Comparison of ENCODE assay signal across 1 cellular context in the genomic region with DNA sequence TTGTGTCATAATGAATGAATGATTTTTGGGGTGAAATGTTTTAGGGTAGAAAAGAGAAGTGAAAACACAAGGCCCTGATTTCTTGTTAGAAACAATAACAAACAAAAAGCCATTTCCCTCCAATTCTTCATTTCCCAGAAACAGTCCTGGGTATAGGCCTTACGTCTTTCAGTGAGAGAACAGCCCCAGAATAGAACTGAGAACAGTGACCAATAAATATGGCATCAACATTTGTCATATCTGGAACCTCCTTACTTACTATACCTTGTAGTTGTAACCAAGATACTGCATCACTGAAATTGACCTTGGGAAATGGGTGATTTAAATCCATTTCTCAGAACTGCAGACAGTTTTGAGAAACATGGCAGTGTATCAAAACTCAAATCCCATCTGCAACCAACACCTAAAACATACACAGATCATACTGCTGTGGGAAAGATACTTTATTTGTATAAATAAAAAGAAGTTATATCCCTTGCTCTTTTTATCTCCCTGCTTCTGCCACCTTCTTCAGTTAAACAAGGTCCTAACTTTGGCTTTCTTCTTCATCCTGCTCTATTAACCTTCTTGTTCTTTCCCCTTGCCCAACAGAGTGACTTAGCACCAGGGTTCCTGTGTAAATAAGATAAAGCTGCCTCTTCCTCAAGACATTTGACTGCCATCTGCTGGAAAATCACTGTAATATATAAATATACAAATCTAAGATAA.
TF ChIP-seq lines count a peak whose summit lies in the region.

No MANE protein-coding gene starts in this region.

TF ChIP-seq in K562, 482 proteins besides CTCF, POLR2A, EP300 and RAD21 (continued from another document and continues in another):
- peak; percentile 51; the same call in 1 of the 2 replicates for TF ChIP-seq HMBOX1 (IDR thresholded peaks at IDR 0.05)
- peak; percentile 86 for TF ChIP-seq SOX6 (IDR thresholded peaks at IDR 0.05)
- TF ChIP-seq ATF7 (IDR thresholded peaks at IDR 0.05) = peak; percentile 65
- no peak for TF ChIP-seq RBM15 (IDR thresholded peaks at IDR 0.05; ENCODE audit: insufficient read depth, low read length)
- TF ChIP-seq HEY1 (CRISPR knock-in tag; IDR thresholded peaks at IDR 0.05; ENCODE audit: borderline replicate concordance) = no peak
- no peak for TF ChIP-seq YY1 (IDR thresholded peaks at IDR 0.05; ENCODE audit: borderline replicate concordance in 1 of 3, control insufficient read depth in 1 of 3, extremely low read depth in 1 of 3, insufficient read depth in 3 of 3, insufficient read length in 1 of 3, insufficient replicate concordance in 2 of 3, low read depth in 1 of 3, low read length in 2 of 3)
- no peak; the same call in 1 of the 2 replicates for TF ChIP-seq NFRKB (IDR thresholded peaks at IDR 0.05; ENCODE audit: low read depth)
- peak; percentile 82 for TF ChIP-seq MAFK (IDR thresholded peaks at IDR 0.05; ENCODE audit: low read length)
- peak; percentile 96 for TF ChIP-seq TCF3 (CRISPR knock-in tag; IDR thresholded peaks at IDR 0.05)
- no peak for TF ChIP-seq RB1 (IDR thresholded peaks at IDR 0.05; ENCODE audit: low read depth)
- 0 out of 2 replicates have a peak, but pooled peaks have one; percentile 35 for TF ChIP-seq CREM (IDR thresholded peaks at IDR 0.05; ENCODE audit: low read depth)
- no peak for TF ChIP-seq TCF7L2 (IDR thresholded peaks at IDR 0.05; ENCODE audit: low read depth, low read length)
- TF ChIP-seq, protein P1, sequence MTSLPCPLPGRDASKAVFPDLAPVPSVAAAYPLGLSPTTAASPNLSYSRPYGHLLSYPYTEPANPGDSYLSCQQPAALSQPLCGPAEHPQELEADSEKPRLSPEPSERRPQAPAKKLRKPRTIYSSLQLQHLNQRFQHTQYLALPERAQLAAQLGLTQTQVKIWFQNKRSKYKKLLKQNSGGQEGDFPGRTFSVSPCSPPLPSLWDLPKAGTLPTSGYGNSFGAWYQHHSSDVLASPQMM (CRISPR knock-in tag; IDR thresholded peaks at IDR 0.05) = no peak
- TF ChIP-seq ZNF384 (IDR thresholded peaks at IDR 0.05; ENCODE audit: low read depth, low read length) = 0 out of 2 replicates have a peak, but pooled peaks have one; percentile 40
- TF ChIP-seq FOXA3 (CRISPR knock-in tag; conservative IDR thresholded peaks at IDR 0.05 in 1 of 2, IDR thresholded peaks at IDR 0.05 in 1 of 2) = peak; percentile 100
- TF ChIP-seq, protein P2, sequence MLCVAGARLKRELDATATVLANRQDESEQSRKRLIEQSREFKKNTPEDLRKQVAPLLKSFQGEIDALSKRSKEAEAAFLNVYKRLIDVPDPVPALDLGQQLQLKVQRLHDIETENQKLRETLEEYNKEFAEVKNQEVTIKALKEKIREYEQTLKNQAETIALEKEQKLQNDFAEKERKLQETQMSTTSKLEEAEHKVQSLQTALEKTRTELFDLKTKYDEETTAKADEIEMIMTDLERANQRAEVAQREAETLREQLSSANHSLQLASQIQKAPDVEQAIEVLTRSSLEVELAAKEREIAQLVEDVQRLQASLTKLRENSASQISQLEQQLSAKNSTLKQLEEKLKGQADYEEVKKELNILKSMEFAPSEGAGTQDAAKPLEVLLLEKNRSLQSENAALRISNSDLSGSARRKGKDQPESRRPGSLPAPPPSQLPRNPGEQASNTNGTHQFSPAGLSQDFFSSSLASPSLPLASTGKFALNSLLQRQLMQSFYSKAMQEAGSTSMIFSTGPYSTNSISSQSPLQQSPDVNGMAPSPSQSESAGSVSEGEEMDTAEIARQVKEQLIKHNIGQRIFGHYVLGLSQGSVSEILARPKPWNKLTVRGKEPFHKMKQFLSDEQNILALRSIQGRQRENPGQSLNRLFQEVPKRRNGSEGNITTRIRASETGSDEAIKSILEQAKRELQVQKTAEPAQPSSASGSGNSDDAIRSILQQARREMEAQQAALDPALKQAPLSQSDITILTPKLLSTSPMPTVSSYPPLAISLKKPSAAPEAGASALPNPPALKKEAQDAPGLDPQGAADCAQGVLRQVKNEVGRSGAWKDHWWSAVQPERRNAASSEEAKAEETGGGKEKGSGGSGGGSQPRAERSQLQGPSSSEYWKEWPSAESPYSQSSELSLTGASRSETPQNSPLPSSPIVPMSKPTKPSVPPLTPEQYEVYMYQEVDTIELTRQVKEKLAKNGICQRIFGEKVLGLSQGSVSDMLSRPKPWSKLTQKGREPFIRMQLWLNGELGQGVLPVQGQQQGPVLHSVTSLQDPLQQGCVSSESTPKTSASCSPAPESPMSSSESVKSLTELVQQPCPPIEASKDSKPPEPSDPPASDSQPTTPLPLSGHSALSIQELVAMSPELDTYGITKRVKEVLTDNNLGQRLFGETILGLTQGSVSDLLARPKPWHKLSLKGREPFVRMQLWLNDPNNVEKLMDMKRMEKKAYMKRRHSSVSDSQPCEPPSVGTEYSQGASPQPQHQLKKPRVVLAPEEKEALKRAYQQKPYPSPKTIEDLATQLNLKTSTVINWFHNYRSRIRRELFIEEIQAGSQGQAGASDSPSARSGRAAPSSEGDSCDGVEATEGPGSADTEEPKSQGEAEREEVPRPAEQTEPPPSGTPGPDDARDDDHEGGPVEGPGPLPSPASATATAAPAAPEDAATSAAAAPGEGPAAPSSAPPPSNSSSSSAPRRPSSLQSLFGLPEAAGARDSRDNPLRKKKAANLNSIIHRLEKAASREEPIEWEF (CRISPR knock-in tag; IDR thresholded peaks at IDR 0.05) = peak; percentile 63; the same call in 1 of the 2 replicates
- TF ChIP-seq TBP (optimal IDR thresholded peaks at IDR 0.05; ENCODE audit: low read depth, low read length) = no peak
- no peak for TF ChIP-seq SIN3B (IDR thresholded peaks at IDR 0.05; ENCODE audit: low read depth)
- TF ChIP-seq RAD51 (IDR thresholded peaks at IDR 0.05; ENCODE audit: borderline replicate concordance, low read depth) = no peak; the same call in none of the 2 replicates
- TF ChIP-seq, protein P3, sequence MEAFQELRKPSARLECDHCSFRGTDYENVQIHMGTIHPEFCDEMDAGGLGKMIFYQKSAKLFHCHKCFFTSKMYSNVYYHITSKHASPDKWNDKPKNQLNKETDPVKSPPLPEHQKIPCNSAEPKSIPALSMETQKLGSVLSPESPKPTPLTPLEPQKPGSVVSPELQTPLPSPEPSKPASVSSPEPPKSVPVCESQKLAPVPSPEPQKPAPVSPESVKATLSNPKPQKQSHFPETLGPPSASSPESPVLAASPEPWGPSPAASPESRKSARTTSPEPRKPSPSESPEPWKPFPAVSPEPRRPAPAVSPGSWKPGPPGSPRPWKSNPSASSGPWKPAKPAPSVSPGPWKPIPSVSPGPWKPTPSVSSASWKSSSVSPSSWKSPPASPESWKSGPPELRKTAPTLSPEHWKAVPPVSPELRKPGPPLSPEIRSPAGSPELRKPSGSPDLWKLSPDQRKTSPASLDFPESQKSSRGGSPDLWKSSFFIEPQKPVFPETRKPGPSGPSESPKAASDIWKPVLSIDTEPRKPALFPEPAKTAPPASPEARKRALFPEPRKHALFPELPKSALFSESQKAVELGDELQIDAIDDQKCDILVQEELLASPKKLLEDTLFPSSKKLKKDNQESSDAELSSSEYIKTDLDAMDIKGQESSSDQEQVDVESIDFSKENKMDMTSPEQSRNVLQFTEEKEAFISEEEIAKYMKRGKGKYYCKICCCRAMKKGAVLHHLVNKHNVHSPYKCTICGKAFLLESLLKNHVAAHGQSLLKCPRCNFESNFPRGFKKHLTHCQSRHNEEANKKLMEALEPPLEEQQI (IDR thresholded peaks at IDR 0.05) = peak; percentile 84
- TF ChIP-seq, protein P4, sequence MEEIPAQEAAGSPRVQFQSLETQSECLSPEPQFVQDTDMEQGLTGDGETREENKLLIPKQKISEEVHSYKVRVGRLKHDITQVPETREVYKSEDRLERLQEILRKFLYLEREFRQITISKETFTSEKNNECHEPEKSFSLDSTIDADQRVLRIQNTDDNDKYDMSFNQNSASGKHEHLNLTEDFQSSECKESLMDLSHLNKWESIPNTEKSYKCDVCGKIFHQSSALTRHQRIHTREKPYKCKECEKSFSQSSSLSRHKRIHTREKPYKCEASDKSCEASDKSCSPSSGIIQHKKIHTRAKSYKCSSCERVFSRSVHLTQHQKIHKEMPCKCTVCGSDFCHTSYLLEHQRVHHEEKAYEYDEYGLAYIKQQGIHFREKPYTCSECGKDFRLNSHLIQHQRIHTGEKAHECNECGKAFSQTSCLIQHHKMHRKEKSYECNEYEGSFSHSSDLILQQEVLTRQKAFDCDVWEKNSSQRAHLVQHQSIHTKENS (CRISPR knock-in tag; IDR thresholded peaks at IDR 0.05) = no peak
- no peak; the same call in 1 of the 2 replicates for TF ChIP-seq REST (CRISPR knock-in tag; IDR thresholded peaks at IDR 0.05; ENCODE audit: low read depth)
- TF ChIP-seq TAF1 (IDR thresholded peaks at IDR 0.05; ENCODE audit: control insufficient read depth, extremely low read depth, insufficient read depth, low read length, severe bottlenecking) = no peak
- TF ChIP-seq KLF1 (tag; IDR thresholded peaks at IDR 0.05) = no peak
- TF ChIP-seq TFAP4 (CRISPR knock-in tag; IDR thresholded peaks at IDR 0.05; ENCODE audit: borderline replicate concordance) = no peak
- TF ChIP-seq ZNF699 (CRISPR knock-in tag; IDR thresholded peaks at IDR 0.05; ENCODE audit: insufficient replicate concordance) = no peak
- TF ChIP-seq ZNF707 (CRISPR knock-in tag; conservative IDR thresholded peaks at IDR 0.05) = no peak
- TF ChIP-seq DIDO1 (tag; IDR thresholded peaks at IDR 0.05; ENCODE audit: low read depth) = no peak
- no peak for TF ChIP-seq ZNF146 (CRISPR knock-in tag; IDR thresholded peaks at IDR 0.05; ENCODE audit: unreplicated experiment)
- TF ChIP-seq, protein P5, sequence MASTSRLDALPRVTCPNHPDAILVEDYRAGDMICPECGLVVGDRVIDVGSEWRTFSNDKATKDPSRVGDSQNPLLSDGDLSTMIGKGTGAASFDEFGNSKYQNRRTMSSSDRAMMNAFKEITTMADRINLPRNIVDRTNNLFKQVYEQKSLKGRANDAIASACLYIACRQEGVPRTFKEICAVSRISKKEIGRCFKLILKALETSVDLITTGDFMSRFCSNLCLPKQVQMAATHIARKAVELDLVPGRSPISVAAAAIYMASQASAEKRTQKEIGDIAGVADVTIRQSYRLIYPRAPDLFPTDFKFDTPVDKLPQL (IDR thresholded peaks at IDR 0.05; ENCODE audit: extremely low read depth, insufficient read length) = no peak
- no peak for TF ChIP-seq ZNF561 (CRISPR knock-in tag; conservative IDR thresholded peaks at IDR 0.05)
- TF ChIP-seq SMAD2 (IDR thresholded peaks at IDR 0.05; ENCODE audit: low read depth, low read length) = no peak
- TF ChIP-seq CBX5 (IDR thresholded peaks at IDR 0.05; ENCODE audit: borderline replicate concordance, low read depth) = no peak
- TF ChIP-seq, protein P6, sequence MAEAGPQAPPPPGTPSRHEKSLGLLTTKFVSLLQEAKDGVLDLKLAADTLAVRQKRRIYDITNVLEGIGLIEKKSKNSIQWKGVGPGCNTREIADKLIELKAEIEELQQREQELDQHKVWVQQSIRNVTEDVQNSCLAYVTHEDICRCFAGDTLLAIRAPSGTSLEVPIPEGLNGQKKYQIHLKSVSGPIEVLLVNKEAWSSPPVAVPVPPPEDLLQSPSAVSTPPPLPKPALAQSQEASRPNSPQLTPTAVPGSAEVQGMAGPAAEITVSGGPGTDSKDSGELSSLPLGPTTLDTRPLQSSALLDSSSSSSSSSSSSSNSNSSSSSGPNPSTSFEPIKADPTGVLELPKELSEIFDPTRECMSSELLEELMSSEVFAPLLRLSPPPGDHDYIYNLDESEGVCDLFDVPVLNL (CRISPR knock-in tag; IDR thresholded peaks at IDR 0.05; ENCODE audit: low read depth) = no peak
- TF ChIP-seq ZNF639 (CRISPR knock-in tag; conservative IDR thresholded peaks at IDR 0.05 in 1 of 2, IDR thresholded peaks at IDR 0.05 in 1 of 2) = 0 out of 4 replicates have a peak, but pooled peaks of 1 of the 2 experiments have one; percentile 56
- no peak for TF ChIP-seq SAFB (IDR thresholded peaks at IDR 0.05; ENCODE audit: borderline replicate concordance, low read depth, low read length)
